ENCODE assay signal across 8 cellular contexts in the genomic region with DNA sequence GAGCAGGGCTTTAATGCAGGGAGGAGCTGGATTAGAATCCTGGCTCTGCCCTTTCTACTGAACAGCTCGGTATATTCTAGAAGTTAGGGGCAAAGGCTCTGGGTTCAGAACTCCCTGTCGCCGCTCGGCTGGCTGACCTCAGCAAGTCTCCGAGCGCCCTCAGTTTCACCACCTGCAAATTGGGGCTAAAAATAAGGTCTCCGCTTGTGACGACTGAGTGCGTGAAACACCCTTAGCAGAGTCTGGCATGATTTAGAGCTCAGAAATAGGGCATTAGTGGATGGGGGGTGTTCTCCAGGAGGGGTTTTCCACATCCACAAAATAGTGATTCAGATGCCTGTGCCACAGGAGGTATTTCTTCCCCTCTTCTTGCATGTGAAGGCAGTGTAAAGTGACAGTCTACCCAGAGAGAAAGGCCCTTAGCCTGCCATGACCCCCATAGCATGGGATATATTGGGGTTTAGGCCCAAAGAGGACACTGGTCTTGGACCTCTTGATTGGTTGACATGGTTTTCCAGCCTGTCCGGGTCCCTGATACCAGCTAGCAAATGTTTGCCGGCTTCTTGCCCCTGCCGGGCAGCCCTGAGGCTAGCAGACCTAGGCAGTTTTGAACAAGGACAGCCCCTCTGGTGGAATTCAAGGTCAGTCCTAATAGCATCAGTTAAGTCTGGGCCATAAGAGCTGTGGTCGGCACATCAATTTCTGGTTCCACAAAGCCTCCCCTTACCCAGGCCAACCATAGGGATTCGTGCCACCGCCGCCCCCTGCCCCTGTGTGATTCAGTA. TPM values are rescaled to one million over a fixed set of nuclear protein-coding genes. Genes with fewer than 3 reads are reported as not detected.
A peak's percentile ranks its signal among the peaks of the same experiment; 100 is the strongest.
DNase-seq lines count a peak whose midpoint lies in the region; ATAC-seq, FAIRE-seq and TF ChIP-seq lines count a peak whose summit lies in the region.

No MANE protein-coding gene starts in this region.

- peaks cover 59% of the 10 kb centered on the region for H3K79me2 ChIP-seq in hepatocyte

- no peaks in the 10 kb centered on the region for H3K9me2 ChIP-seq in hepatocyte (replicated peaks; ENCODE audit: insufficient read depth)

- no peak for FAIRE-seq in small intestine (lab: Jason Lieb, UNC)

- in situ Hi-C loops in KBM-7 (cut with MboI; ENCODE audit: low pct_unique_long_range_greater_than_20kb, low sequenced_read_pairs) = no loop called here

- DNase-seq in WERI-Rb-1 = no peak
- no peak for DNase-seq in hepatocyte (ENCODE audit: low spot score)
- no peak for DNase-seq in small intestine
- no peak for DNase-seq in KBM-7
- DNase-seq in activated gamma-delta T cell (lab: John Stamatoyannopoulos, UW) = no peak
- DNase-seq in NCI-H226 = no peak
- DNase-seq in activated CD8-positive, alpha-beta memory T cell treated with anti-CD3 and anti-CD28 coated beads, Interleukin-2, amount 50 U/mL, for 48 hours = no peak

- H3K4me1 ChIP-seq in hepatocyte (ENCODE audit: insufficient read depth) (peaks cover 27% of the 10 kb centered on the region), small intestine (ENCODE audit: control insufficient read depth in 2 of 2, insufficient read depth in 1 of 2, low read depth in 1 of 2, low read length in 1 of 2) (peaks cover 5 to 20% of the 10 kb centered on the region in 2 donors)

- H4K20me1 ChIP-seq in hepatocyte (ENCODE audit: insufficient read depth, poor library complexity, severe bottlenecking) = no peaks in the 10 kb centered on the region

- H3K36me3 ChIP-seq in WERI-Rb-1 (no peaks in the 10 kb centered on the region), hepatocyte (replicated peaks; ENCODE audit: insufficient read depth, low read depth) (no peaks in the 10 kb centered on the region), small intestine (ENCODE audit: control insufficient read depth in 2 of 2, insufficient read depth in 2 of 2, low read length in 2 of 2) (no peaks in the 10 kb centered on the region)

- H3K4me3 ChIP-seq in WERI-Rb-1 (ENCODE audit: low read depth, low read length) (peak overlapping the region; percentile 81), hepatocyte (peak overlapping the region; percentile 94), small intestine (ENCODE audit: low read depth in 1 of 2, low read length in 2 of 2) (peak overlapping the region; percentile 90)

- 81% methylated on average over 16 of the region's 16 CpGs for WGBS in hepatocyte (ENCODE audit: low lambda C conversion rate, missing lambda C conversion rate)
- 41 to 54% (median 49%) methylated on average over 16 of the region's 16 CpGs for WGBS in small intestine, 3 donors

- H3K4me2 ChIP-seq in hepatocyte = peak overlapping the region; percentile 96

- no peaks in the 10 kb centered on the region for H3K27me3 ChIP-seq in WERI-Rb-1 (ENCODE audit: insufficient read depth, low read depth, severe bottlenecking)
- no peaks in the 10 kb centered on the region for H3K27me3 ChIP-seq in hepatocyte
- no peaks in the 10 kb centered on the region for H3K27me3 ChIP-seq in small intestine (ENCODE audit: control insufficient read depth in 2 of 2, insufficient read depth in 2 of 2, low read length in 2 of 2)

- TF ChIP-seq CTCF in WERI-Rb-1 (IDR thresholded peaks at IDR 0.05; ENCODE audit: low read depth, low read length) (no peak), hepatocyte (IDR thresholded peaks at IDR 0.05; ENCODE audit: poor library complexity) (no peak)

- peak; percentile 24 for ATAC-seq in GM21447 (IDR thresholded peaks at IDR 0.05; ENCODE audit: unreplicated experiment)

- no peaks in the 10 kb centered on the region for H3K9me3 ChIP-seq in WERI-Rb-1 (ENCODE audit: severe bottlenecking)
- no peaks in the 10 kb centered on the region for H3K9me3 ChIP-seq in hepatocyte (ENCODE audit: low read depth)
- H3K9me3 ChIP-seq in small intestine (ENCODE audit: control insufficient read depth, low read depth) = no peaks in the 10 kb centered on the region

- H2AFZ ChIP-seq in hepatocyte = no peak overlapping the region

- no peak overlapping the region for H3K27ac ChIP-seq in WERI-Rb-1
- H3K27ac ChIP-seq in hepatocyte = peak overlapping the region; percentile 92
- peak overlapping the region; percentile 88 to 89 for H3K27ac ChIP-seq in small intestine (ENCODE audit: low read depth in 1 of 2, low read length in 1 of 2)

RNA-seq across cellular contexts. Expression of a gene that starts 1.4 kb away (rescaled TPM):
- 105 and 107 TPM in 2 replicates for total RNA-seq in hepatocyte
- polyA plus RNA-seq in hepatocyte (30.1 and 39.1 TPM in 2 replicates), small intestine (100 to 1,000 TPM in 1 of 3 donors, 10 to 100 TPM in 2; 58.1 to 127 (median 64.2) TPM)
